22 cellular contexts compared by ENCODE assay signal in genomic region chr1:3464649-3465025, GRCh38. TPM values are rescaled to one million over a fixed set of nuclear protein-coding genes. Genes with fewer than 3 reads are reported as not detected.
"Had no signal": no experiment of that assay in that cellular context is flagged by ENCODE, and none has a peak within 500 bp of the region (broad histone marks: within the 10 kb centered on the region; RNA-seq: fewer than 3 reads in every experiment).

No MANE protein-coding gene starts in this region.

- H3K27me3 Mint-ChIP-seq: activated CD4-positive, alpha-beta memory T cell treated with anti-CD3 and anti-CD28 coated beads for 36 hours; activated naive CD8-positive, alpha-beta T cell treated with anti-CD3 and anti-CD28 coated beads, Interleukin-2, amount 10 ng/mL, durations not matched to agents 7 days and 5 days; activated T-helper 17 cell treated with anti-CD3 and anti-CD28 coated beads, Interleukin-2, amount 50 U/mL, for 72 hours; stimulated activated naive CD8-positive, alpha-beta T cell treated with anti-CD3 and anti-CD28 coated beads, Interleukin-15, amount 100 ng/mL, for 72 hours had no signal

- H3K27me3 ChIP-seq: cardiac muscle cell, suprapubic skin had no signal

- H3K27ac Mint-ChIP-seq: activated CD4-positive, alpha-beta memory T cell treated with anti-CD3 and anti-CD28 coated beads for 36 hours; activated naive CD8-positive, alpha-beta T cell treated with anti-CD3 and anti-CD28 coated beads, Interleukin-2, amount 10 ng/mL, durations not matched to agents 7 days and 5 days; activated T-helper 17 cell treated with anti-CD3 and anti-CD28 coated beads, Interleukin-2, amount 50 U/mL, for 72 hours; effector memory CD8-positive, alpha-beta T cell; nephron progenitor cell; stimulated activated naive CD8-positive, alpha-beta T cell treated with anti-CD3 and anti-CD28 coated beads, Interleukin-15, amount 100 ng/mL, for 72 hours had no signal

- ATAC-seq: activated T-helper 17 cell treated with anti-CD3 and anti-CD28 coated beads, Interleukin-2, amount 50 U/mL, for 72 hours; effector memory CD8-positive, alpha-beta T cell; left colon; stimulated activated naive CD8-positive, alpha-beta T cell treated with anti-CD3 and anti-CD28 coated beads, Interleukin-15, amount 100 ng/mL, for 72 hours had no signal

- H3K27ac ChIP-seq: cardiac muscle cell, suprapubic skin had no signal

- H3K4me1 Mint-ChIP-seq: activated T-helper 17 cell treated with anti-CD3 and anti-CD28 coated beads, Interleukin-2, amount 50 U/mL, for 72 hours had no signal

- H3K9me3 Mint-ChIP-seq: activated CD4-positive, alpha-beta memory T cell treated with anti-CD3 and anti-CD28 coated beads for 36 hours; activated naive CD8-positive, alpha-beta T cell treated with anti-CD3 and anti-CD28 coated beads, Interleukin-2, amount 10 ng/mL, durations not matched to agents 7 days and 5 days; activated T-helper 17 cell treated with anti-CD3 and anti-CD28 coated beads, Interleukin-2, amount 50 U/mL, for 72 hours; effector memory CD8-positive, alpha-beta T cell; nephron progenitor cell; stimulated activated naive CD8-positive, alpha-beta T cell treated with anti-CD3 and anti-CD28 coated beads, Interleukin-15, amount 100 ng/mL, for 72 hours had no signal

- DNase-seq: activated CD4-positive, alpha-beta memory T cell treated with anti-CD3 and anti-CD28 coated beads for 36 hours; activated CD4-positive, alpha-beta T cell treated with anti-CD3 and anti-CD28 coated beads for 4 hours; activated naive CD4-positive, alpha-beta T cell treated with Interleukin-2 at 50 U/mL for 16 hours; activated naive CD8-positive, alpha-beta T cell treated with anti-CD3 and anti-CD28 coated beads, Interleukin-2, amount 10 ng/mL, durations not matched to agents 7 days and 5 days; activated T-cell treated with anti-CD3 and anti-CD28 coated beads, Interleukin-2, amount 50 U/mL, for 1 hour; amygdala; effector memory CD8-positive, alpha-beta T cell; left colon; mammary epithelial cell; occipital lobe; retina; stimulated activated CD4-positive, alpha-beta T cell treated with anti-CD3 and anti-CD28 coated beads, Interleukin-15, amount 100 ng/mL, for 24 hours; stimulated activated CD4-positive, alpha-beta T cell treated with anti-CD3 and anti-CD28 coated beads, Interleukin-2, amount 100 ng/mL, for 48 hours; stimulated activated naive CD8-positive, alpha-beta T cell treated with anti-CD3 and anti-CD28 coated beads, Interleukin-15, amount 100 ng/mL, for 72 hours; SW 1271; WERI-Rb-1 had no signal

- H3K36me3 ChIP-seq: cardiac muscle cell, suprapubic skin had no signal

- H3K36me3 Mint-ChIP-seq: activated CD4-positive, alpha-beta memory T cell treated with anti-CD3 and anti-CD28 coated beads for 36 hours; activated naive CD8-positive, alpha-beta T cell treated with anti-CD3 and anti-CD28 coated beads, Interleukin-2, amount 10 ng/mL, durations not matched to agents 7 days and 5 days had no signal

- H3K9me3 ChIP-seq: suprapubic skin had no signal

- H3K4me3 Mint-ChIP-seq: activated CD4-positive, alpha-beta memory T cell treated with anti-CD3 and anti-CD28 coated beads for 36 hours; activated naive CD8-positive, alpha-beta T cell treated with anti-CD3 and anti-CD28 coated beads, Interleukin-2, amount 10 ng/mL, durations not matched to agents 7 days and 5 days; activated T-helper 17 cell treated with anti-CD3 and anti-CD28 coated beads, Interleukin-2, amount 50 U/mL, for 72 hours; effector memory CD8-positive, alpha-beta T cell; nephron progenitor cell; stimulated activated naive CD8-positive, alpha-beta T cell treated with anti-CD3 and anti-CD28 coated beads, Interleukin-15, amount 100 ng/mL, for 72 hours had no signal

- H3K4me3 ChIP-seq: cardiac muscle cell, skin epidermis, suprapubic skin had no signal

RNA-seq across cellular contexts. Expression of gene ARHGEF16, which starts 10.2 kb away (rescaled TPM):
- total RNA-seq: activated naive CD8-positive, alpha-beta T cell treated with anti-CD3 and anti-CD28 coated beads, Interleukin-2, amount 10 ng/mL, durations not matched to agents 7 days and 5 days; myocyte had no signal
